ENCODE assay signal across 1 cellular context in genomic region chr3:177441813-177442646, GRCh38.
TF ChIP-seq lines count a peak whose summit lies in the region.

No MANE protein-coding gene starts in this region.

TF ChIP-seq in GM12878, 131 proteins besides CTCF, POLR2A, EP300 and RAD21 (continued from another document and continues in another):
- TF ChIP-seq ELK1 (IDR thresholded peaks at IDR 0.05; ENCODE audit: low read depth, low read length) = no peak
- TF ChIP-seq SREBF2 (IDR thresholded peaks at IDR 0.05; ENCODE audit: low read length) = no peak
- no peak for TF ChIP-seq HSF1 (IDR thresholded peaks at IDR 0.05; ENCODE audit: low read depth, low read length)
- TF ChIP-seq POLR2AphosphoS5 (IDR thresholded peaks at IDR 0.05; ENCODE audit: low read length) = no peak
- peak; percentile 76; the same call in 1 of the 2 replicates for TF ChIP-seq TCF3 (IDR thresholded peaks at IDR 0.05; ENCODE audit: borderline replicate concordance, insufficient read depth, low read depth, low read length)
- TF ChIP-seq SUZ12 (IDR thresholded peaks at IDR 0.05; ENCODE audit: unreplicated experiment) = no peak
- TF ChIP-seq ZNF207 (IDR thresholded peaks at IDR 0.05; ENCODE audit: borderline replicate concordance) = no peak
- peak; percentile 73; the same call in 1 of the 2 replicates for TF ChIP-seq TCF12 (IDR thresholded peaks at IDR 0.05; ENCODE audit: low read depth, low read length)
- peak; percentile 73 for TF ChIP-seq NFIC (IDR thresholded peaks at IDR 0.05; ENCODE audit: low read depth, low read length)
- TF ChIP-seq DPF2 (IDR thresholded peaks at IDR 0.05) = peak; percentile 49; the same call in 1 of the 2 replicates
- TF ChIP-seq MTA2 (IDR thresholded peaks at IDR 0.05; ENCODE audit: low read depth) = peak; percentile 15; the same call in 1 of the 2 replicates
- TF ChIP-seq BACH1 (IDR thresholded peaks at IDR 0.05; ENCODE audit: borderline replicate concordance) = no peak
- no peak for TF ChIP-seq NR2F1 (conservative IDR thresholded peaks at IDR 0.05)
- no peak for TF ChIP-seq SMC3 (IDR thresholded peaks at IDR 0.05; ENCODE audit: borderline replicate concordance, low read length)
- TF ChIP-seq IRF4 (IDR thresholded peaks at IDR 0.05; ENCODE audit: low read depth, low read length) = peak; percentile 82
- TF ChIP-seq SP1 (IDR thresholded peaks at IDR 0.05; ENCODE audit: low read depth, low read length) = no peak
- TF ChIP-seq MLLT1 (IDR thresholded peaks at IDR 0.05) = 0 out of 2 replicates have a peak, but pooled peaks have one; percentile 23
- 0 out of 2 replicates have a peak, but pooled peaks have one; percentile 7 for TF ChIP-seq BCL11A (IDR thresholded peaks at IDR 0.05; ENCODE audit: low read depth, low read length)
- TF ChIP-seq USF2 (IDR thresholded peaks at IDR 0.05; ENCODE audit: borderline replicate concordance, low read depth, low read length) = no peak
- peak; percentile 66 for TF ChIP-seq ATF2 (IDR thresholded peaks at IDR 0.05; ENCODE audit: low read length)
- no peak for TF ChIP-seq MTA3 (IDR thresholded peaks at IDR 0.05; ENCODE audit: borderline replicate concordance, low read length)
- TF ChIP-seq CBX5 (IDR thresholded peaks at IDR 0.05; ENCODE audit: low read depth) = peak; percentile 58; the same call in 1 of the 2 replicates
- TF ChIP-seq SRF (IDR thresholded peaks at IDR 0.05; ENCODE audit: low read depth in 2 of 2, low read length in 2 of 2) = peak in 1 of 2 experiments; percentile 34; a peak in 1 of 4 replicates
- no peak for TF ChIP-seq ZNF622 (IDR thresholded peaks at IDR 0.05)
- no peak for TF ChIP-seq NRF1 (conservative IDR thresholded peaks at IDR 0.05; ENCODE audit: low read depth, low read length)
- TF ChIP-seq CREM (IDR thresholded peaks at IDR 0.05; ENCODE audit: low read depth) = 0 out of 2 replicates have a peak, but pooled peaks have one; percentile 4
- 0 out of 2 replicates have a peak, but pooled peaks have one; percentile 31 for TF ChIP-seq ZNF217 (IDR thresholded peaks at IDR 0.05)
- TF ChIP-seq SPI1 (IDR thresholded peaks at IDR 0.05; ENCODE audit: borderline replicate concordance, insufficient read depth, low read depth, low read length) = peak; percentile 55; the same call in 1 of the 2 replicates
- TF ChIP-seq NFYA (IDR thresholded peaks at IDR 0.05; ENCODE audit: borderline replicate concordance, low read depth, low read length) = no peak
- no peak for TF ChIP-seq KAT2A (conservative IDR thresholded peaks at IDR 0.05; ENCODE audit: control insufficient read depth, low read depth, low read length)
- no peak for TF ChIP-seq BCL3 (IDR thresholded peaks at IDR 0.05; ENCODE audit: borderline replicate concordance, insufficient read depth, low read depth, low read length, poor library complexity, severe bottlenecking)
- peak; percentile 61; the same call in 1 of the 2 replicates for TF ChIP-seq TBL1XR1 (IDR thresholded peaks at IDR 0.05; ENCODE audit: low read depth, low read length)
- TF ChIP-seq GABPA (IDR thresholded peaks at IDR 0.05; ENCODE audit: low read depth) = no peak
- no peak for TF ChIP-seq TARDBP (IDR thresholded peaks at IDR 0.05; ENCODE audit: borderline replicate concordance)
- TF ChIP-seq ATF7 (IDR thresholded peaks at IDR 0.05; ENCODE audit: low read depth) = no peak
- TF ChIP-seq E4F1 (IDR thresholded peaks at IDR 0.05; ENCODE audit: borderline replicate concordance, partially characterized antibody) = no peak
- TF ChIP-seq CUX1 (IDR thresholded peaks at IDR 0.05; ENCODE audit: insufficient replicate concordance, low read depth, low read length) = no peak
- no peak for TF ChIP-seq BMI1 (IDR thresholded peaks at IDR 0.05; ENCODE audit: borderline replicate concordance)
- TF ChIP-seq ATF3 (IDR thresholded peaks at IDR 0.05; ENCODE audit: borderline replicate concordance, extremely low read depth, low read depth, low read length) = no peak
- no peak for TF ChIP-seq IRF3 (IDR thresholded peaks at IDR 0.05)
- peak; percentile 41; the same call in 1 of the 2 replicates for TF ChIP-seq PAX5 (IDR thresholded peaks at IDR 0.05; ENCODE audit: borderline replicate concordance, low read depth, low read length)
- TF ChIP-seq RELB (IDR thresholded peaks at IDR 0.05; ENCODE audit: low read depth) = 0 out of 2 replicates have a peak, but pooled peaks have one; percentile 17
